10 cellular contexts compared by ENCODE assay signal in the genomic region with DNA sequence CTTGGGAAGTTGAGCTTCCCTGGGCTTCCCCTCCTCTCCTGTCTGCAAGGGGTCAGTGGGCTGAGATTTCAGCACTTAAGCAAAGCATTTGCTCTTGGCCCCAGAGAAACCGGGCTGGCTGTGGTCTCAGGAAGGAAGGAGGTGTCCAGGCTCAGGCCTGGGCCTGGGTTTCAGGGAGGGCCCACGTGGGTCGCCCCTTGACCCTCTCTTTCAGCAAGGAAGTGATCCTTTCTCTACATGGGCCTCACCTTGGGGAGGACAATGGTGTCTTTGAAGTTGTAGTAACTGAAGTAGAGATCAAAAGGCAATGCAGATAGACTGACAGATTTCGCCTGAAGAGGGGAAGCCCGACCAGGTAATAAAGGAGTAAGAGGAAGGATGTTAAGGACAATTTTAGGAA. TPM values are rescaled to one million over a fixed set of nuclear protein-coding genes. Genes with fewer than 3 reads are reported as not detected.
DNase-seq lines count a peak whose midpoint lies in the region; ATAC-seq and TF ChIP-seq lines count a peak whose summit lies in the region.
"Had no signal": no experiment of that assay in that cellular context is flagged by ENCODE, and none has a peak within 500 bp of the region (broad histone marks: within the 10 kb centered on the region; RNA-seq: fewer than 3 reads in every experiment).

No MANE protein-coding gene starts in this region.

- intact Hi-C loops in CD8-positive, alpha-beta T cell (cut with DNase I, micrococcal nuclease) = no loop called here
- intact Hi-C loops in PC-9 (cut with micrococcal nuclease; ENCODE audit: unreplicated experiment) = no loop called here

- POLR2A ChIA-PET in CD8-positive, alpha-beta T cell (lab: Charles Lee) = no interaction called here
- POLR2A ChIA-PET in PC-9 (lab: Charles Lee; ENCODE audit: unreplicated experiment) = no interaction called here

- no peaks in the 10 kb centered on the region for H3K9me3 ChIP-seq in CD8-positive, alpha-beta T cell (ENCODE audit: low read length)
- no peaks in the 10 kb centered on the region for H3K9me3 ChIP-seq in RWPE2 (ENCODE audit: severe bottlenecking)
- H3K9me3 ChIP-seq in lung (ENCODE audit: control insufficient read depth in 2 of 2, insufficient read depth in 1 of 2, low read length in 1 of 2) = no peaks in the 10 kb centered on the region
- H3K9me3 ChIP-seq in PC-9 (ENCODE audit: insufficient read depth, low read depth) = no peaks in the 10 kb centered on the region
- H3K9me3 ChIP-seq: SJSA1 had no signal

- peaks cover 43% of the 10 kb centered on the region for H3K4me1 ChIP-seq in CD8-positive, alpha-beta T cell (ENCODE audit: insufficient read depth, low read length)
- peaks cover 28% of the 10 kb centered on the region for H3K4me1 ChIP-seq in RWPE2 (ENCODE audit: insufficient read depth, poor library complexity, severe bottlenecking)
- H3K4me1 ChIP-seq in lung (ENCODE audit: control insufficient read depth in 2 of 2, insufficient read depth in 2 of 2, low read length in 2 of 2) = peaks cover 0 to 26% of the 10 kb centered on the region in 2 donors
- H3K4me1 ChIP-seq in PC-9 (replicated peaks; ENCODE audit: insufficient read depth) = peaks cover 21% of the 10 kb centered on the region

- H3K4me1 Mint-ChIP-seq in CD8-positive, alpha-beta T cell (ENCODE audit: low read depth) = peaks cover 46% of the 10 kb centered on the region

- no peaks in the 10 kb centered on the region for H3K36me3 Mint-ChIP-seq in CD8-positive, alpha-beta T cell

- no peaks in the 10 kb centered on the region for H3K9me3 Mint-ChIP-seq in CD8-positive, alpha-beta T cell

- peaks cover 6% of the 10 kb centered on the region for H3K27me3 Mint-ChIP-seq in CD8-positive, alpha-beta T cell (ENCODE audit: low read depth)

- no peaks in the 10 kb centered on the region; the same call in 1 of the 2 replicates for H3F3A ChIP-seq in PC-9 (ENCODE audit: insufficient read depth, low read depth)

- no peaks in the 10 kb centered on the region for H3K36me3 ChIP-seq in CD8-positive, alpha-beta T cell (ENCODE audit: insufficient read depth, low read length)
- H3K36me3 ChIP-seq in RWPE2 (ENCODE audit: low read depth) (no peaks in the 10 kb centered on the region), lung (ENCODE audit: control insufficient read depth in 2 of 2, insufficient read depth in 2 of 2, low read length in 2 of 2) (no peaks in the 10 kb centered on the region), PC-9 (ENCODE audit: low read depth) (no peaks in the 10 kb centered on the region)
- H3K36me3 ChIP-seq: SJSA1 had no signal

- H3K4me2 ChIP-seq in PC-9 = no peak overlapping the region

- BruUV-seq in PC-9 (replicated peaks; lab: Mats Ljungman, UMichigan) = no TSS peak

- ATAC-seq in CD8-positive, alpha-beta T cell = no peak
- peak; percentile 39 for ATAC-seq in GM19395 (IDR thresholded peaks at IDR 0.05; ENCODE audit: unreplicated experiment)
- no peak for ATAC-seq in RWPE2 (ENCODE audit: low read depth)
- no peak for ATAC-seq in lung (ENCODE audit: insufficient read depth, low FRiP score)

- CTCF ChIA-PET in CD8-positive, alpha-beta T cell (lab: Charles Lee) = interaction anchor here (0.8 to 0.9 kb wide), 3 partner anchors 9 to 40 kb away, joined by 3 to 4 read pairs (median 3); no protein-coding TSS in a partner anchor
- CTCF ChIA-PET in PC-9 (lab: Charles Lee) = no interaction called here

- H3K4me3 Mint-ChIP-seq in CD8-positive, alpha-beta T cell = peak overlapping the region; percentile 12

- no peak overlapping the region for H2AFZ ChIP-seq in PC-9

- H4K20me1 ChIP-seq in PC-9 (ENCODE audit: insufficient read depth) = no peaks in the 10 kb centered on the region

- no peak for TF ChIP-seq CTCF in CD8-positive, alpha-beta T cell (IDR thresholded peaks at IDR 0.05)
- TF ChIP-seq CTCF in RWPE2 (IDR thresholded peaks at IDR 0.05; ENCODE audit: poor library complexity, severe bottlenecking) (no peak), lung (IDR thresholded peaks at IDR 0.05; ENCODE audit: control extremely low read depth, extremely low read depth) (no peak), PC-9 (conservative IDR thresholded peaks at IDR 0.05) (no peak)

- WGBS in lung, 2 donors = 25 to 50% methylated on average over 5 of the region's 5 CpGs

- no peaks in the 10 kb centered on the region for H3K9me2 ChIP-seq in PC-9 (ENCODE audit: insufficient read depth)

- H3K27ac ChIP-seq in CD8-positive, alpha-beta T cell (ENCODE audit: low read depth, low read length) = no peak overlapping the region
- peak overlapping the region; percentile 23 for H3K27ac ChIP-seq in RWPE2 (ENCODE audit: poor library complexity, severe bottlenecking)
- peak overlapping the region; percentile 7 to 17 for H3K27ac ChIP-seq in lung (ENCODE audit: low read depth in 1 of 2, low read length in 1 of 2)
- H3K27ac ChIP-seq in PC-9 = no peak overlapping the region
- H3K27ac ChIP-seq: SJSA1 had no signal

- H3K27ac Mint-ChIP-seq in CD8-positive, alpha-beta T cell = peak overlapping the region; percentile 5

- H3K27me3 ChIP-seq in CD8-positive, alpha-beta T cell (ENCODE audit: insufficient read depth, low read length) = no peaks in the 10 kb centered on the region
- H3K27me3 ChIP-seq in RWPE2 (ENCODE audit: insufficient read depth, poor library complexity, severe bottlenecking) (no peaks in the 10 kb centered on the region), lung (ENCODE audit: control insufficient read depth, insufficient read depth) (no peaks in the 10 kb centered on the region), PC-9 (ENCODE audit: insufficient read depth, low read depth) (no peaks in the 10 kb centered on the region)
- H3K27me3 ChIP-seq: SJSA1 had no signal

- no peaks in the 10 kb centered on the region for H3K79me2 ChIP-seq in PC-9 (ENCODE audit: low read depth)

- H3K4me3 ChIP-seq in CD8-positive, alpha-beta T cell (ENCODE audit: low read depth, low read length) = no peak overlapping the region
- no peak overlapping the region for H3K4me3 ChIP-seq in RWPE2 (ENCODE audit: severe bottlenecking)
- no peak overlapping the region for H3K4me3 ChIP-seq in lung
- H3K4me3 ChIP-seq in PC-9 = no peak overlapping the region
- H3K4me3 ChIP-seq: SJSA1 had no signal

- DNase-seq in CD8-positive, alpha-beta T cell = no peak
- DNase-seq in RWPE2 (ENCODE audit: low spot score) (no peak), lung (ENCODE audit: low spot score) (no peak), NCI-H345 treated with DMSO at 0.1 percent for 48 hours (lab: John Stamatoyannopoulos, UW; ENCODE audit: unreplicated experiment) (no peak), PC-9 (no peak), C1 segment of cervical spinal cord (lab: John Stamatoyannopoulos, UW) (no peak), hippocampal formation (lab: John Stamatoyannopoulos, UW) (no peak)
- DNase-seq: NCI-H1930 had no signal

RNA-seq across cellular contexts. Expression of gene NOD2, which starts 2.7 kb away (rescaled TPM):
- total RNA-seq in CD8-positive, alpha-beta T cell = under 1 TPM; 0.86 to 0.90 TPM
- total RNA-seq in lung = 10 to 100 TPM in 1 of 2 donors, 1 to 10 TPM in 1; 4.3 to 14.1 TPM
- 1 to 10 TPM; 2.1 to 7.5 TPM for polyA plus RNA-seq in lung
- total RNA-seq in PC-9 (2021) = 0.70 and 0.75 TPM in 2 replicates

RNA-seq across cellular contexts. Expression of gene SNX20, which starts 15.0 kb away (rescaled TPM):
- total RNA-seq in CD8-positive, alpha-beta T cell = 10 to 100 TPM; 18.6 to 20.1 TPM
- total RNA-seq in lung (10 to 100 TPM in 1 of 2 donors, 1 to 10 TPM in 1; 3.1 to 14.8 TPM), PC-9 (2021) (not detected in 2 replicates)
- 10 to 100 TPM in 1 of 2 donors, 1 to 10 TPM in 1; 4.1 to 14.9 TPM for polyA plus RNA-seq in lung
- total RNA-seq: SJSA1 had no signal

RNA-seq across cellular contexts. Expression of gene CYLD, which starts 45.8 kb away (rescaled TPM):
- total RNA-seq in CD8-positive, alpha-beta T cell = 100 to 1,000 TPM; 341 TPM
- 10 to 100 TPM; 33.4 to 90.5 TPM for total RNA-seq in lung
- 10 to 100 TPM; 15.3 to 18.6 TPM for polyA plus RNA-seq in lung
- 12.6 and 19.0 TPM in 2 replicates for total RNA-seq in PC-9 (2021)

Comparison
In these comparisons a context has a peak if more than half of its experiments do, and no peak if none do; other contexts are left out.
1. H3K27ac ChIP-seq: peak in RWPE2 (single experiment) and lung (2 of 2); none in CD8-positive, alpha-beta T cell (single experiment) and PC-9 (single experiment).